1 cellular context compared by ENCODE assay signal in genomic region chr6:35673755-35674154, GRCh38.
TF ChIP-seq lines count a peak whose summit lies in the region.

No MANE protein-coding gene starts in this region.

TF ChIP-seq in GM12878, 131 proteins besides CTCF, POLR2A, EP300 and RAD21:
- TF ChIP-seq ATF2 (IDR thresholded peaks at IDR 0.05; ENCODE audit: low read length) = no peak
- no peak for TF ChIP-seq BRCA1 (IDR thresholded peaks at IDR 0.05; ENCODE audit: low read depth, low read length)
- no peak for TF ChIP-seq CREM (IDR thresholded peaks at IDR 0.05; ENCODE audit: low read depth)
- no peak for TF ChIP-seq TBL1XR1 (IDR thresholded peaks at IDR 0.05; ENCODE audit: low read depth, low read length)
- no peak for TF ChIP-seq MAX (IDR thresholded peaks at IDR 0.05; ENCODE audit: low read depth, low read length)
- TF ChIP-seq IRF4 (IDR thresholded peaks at IDR 0.05; ENCODE audit: low read depth, low read length) = no peak
- TF ChIP-seq SP1 (IDR thresholded peaks at IDR 0.05; ENCODE audit: low read depth, low read length) = no peak
- no peak for TF ChIP-seq POLR2AphosphoS2 (IDR thresholded peaks at IDR 0.05; ENCODE audit: low read depth, low read length)
